In the genomic region with DNA sequence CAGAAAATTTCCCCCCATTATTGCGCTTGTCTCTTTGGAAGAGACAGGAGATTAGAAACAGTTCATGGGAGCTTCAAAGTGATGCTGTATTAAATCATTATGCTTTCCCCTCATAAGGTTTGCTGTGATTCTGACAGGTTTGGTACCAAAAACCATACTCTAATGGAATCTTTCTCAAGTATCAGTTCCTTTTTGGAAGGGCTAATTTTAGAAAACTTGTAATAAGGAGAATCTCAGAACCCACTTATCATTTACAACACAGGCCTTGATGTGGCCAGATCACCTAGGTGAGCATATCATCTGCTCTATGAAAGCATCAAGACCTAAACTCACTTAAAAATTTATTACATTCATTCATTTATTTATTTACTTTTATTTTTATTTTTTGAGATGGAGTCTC, we compare ENCODE assay signal across 1 cellular context.
TF ChIP-seq lines count a peak whose summit lies in the region.

No MANE protein-coding gene starts in this region.

TF ChIP-seq in IMR-90, 13 proteins besides CTCF, POLR2A, EP300 and RAD21 (continued from another document):
- TF ChIP-seq, protein P1, sequence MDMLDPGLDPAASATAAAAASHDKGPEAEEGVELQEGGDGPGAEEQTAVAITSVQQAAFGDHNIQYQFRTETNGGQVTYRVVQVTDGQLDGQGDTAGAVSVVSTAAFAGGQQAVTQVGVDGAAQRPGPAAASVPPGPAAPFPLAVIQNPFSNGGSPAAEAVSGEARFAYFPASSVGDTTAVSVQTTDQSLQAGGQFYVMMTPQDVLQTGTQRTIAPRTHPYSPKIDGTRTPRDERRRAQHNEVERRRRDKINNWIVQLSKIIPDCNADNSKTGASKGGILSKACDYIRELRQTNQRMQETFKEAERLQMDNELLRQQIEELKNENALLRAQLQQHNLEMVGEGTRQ (IDR thresholded peaks at IDR 0.05; ENCODE audit: low read depth, low read length), result no peak
- TF ChIP-seq MAFK (IDR thresholded peaks at IDR 0.05; ENCODE audit: low read depth, low read length), result no peak
- no peak for TF ChIP-seq CEBPB (IDR thresholded peaks at IDR 0.05; ENCODE audit: low read depth, low read length)
- TF ChIP-seq BHLHE40 (IDR thresholded peaks at IDR 0.05; ENCODE audit: low read depth, low read length), result no peak
- no peak for TF ChIP-seq RFX5 (IDR thresholded peaks at IDR 0.05; ENCODE audit: low read depth, low read length)
- no peak for TF ChIP-seq MAZ (IDR thresholded peaks at IDR 0.05; ENCODE audit: borderline replicate concordance, low read depth, low read length)
